8 cellular contexts compared by ENCODE assay signal in the genomic region with DNA sequence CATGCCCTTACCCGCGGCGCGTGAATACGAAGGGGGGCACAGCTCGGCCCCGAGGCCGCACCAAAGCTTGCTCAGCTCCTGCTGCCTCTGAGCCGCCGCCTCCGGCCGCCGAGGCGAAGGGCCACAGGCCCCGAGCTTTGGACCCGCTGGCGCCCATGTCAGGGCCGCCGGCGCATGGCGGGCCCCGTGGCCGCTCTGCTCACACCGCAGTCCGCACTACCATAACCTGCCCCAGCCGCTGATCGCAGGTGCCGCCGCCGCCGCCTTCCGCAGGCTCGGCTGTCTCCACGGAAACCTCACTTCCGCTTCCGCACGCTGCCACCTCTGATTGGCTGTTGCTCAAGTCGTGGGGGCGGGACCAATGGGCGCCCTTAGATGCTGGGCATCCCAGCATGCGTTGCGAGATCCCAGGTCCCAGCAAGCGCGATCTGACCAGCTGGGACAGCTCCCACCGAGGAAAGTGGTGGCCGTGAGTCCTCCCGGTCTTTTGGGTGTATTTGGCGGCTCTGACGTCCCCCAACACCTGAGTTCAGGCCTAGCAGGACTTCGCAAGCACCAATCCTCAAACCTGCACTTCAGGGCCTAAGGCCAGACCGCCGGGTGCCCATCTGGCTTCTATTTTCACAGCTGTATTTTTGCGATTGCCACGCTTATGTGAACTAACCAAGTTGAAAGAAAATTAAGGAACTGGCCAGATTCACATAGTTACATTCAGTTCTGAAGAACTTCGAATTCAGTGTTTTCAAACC. TPM values are rescaled to one million over a fixed set of nuclear protein-coding genes. Genes with fewer than 3 reads are reported as not detected.
DNase-seq lines count a peak whose midpoint lies in the region; TF ChIP-seq lines count a peak whose summit lies in the region.

A gene with protein sequence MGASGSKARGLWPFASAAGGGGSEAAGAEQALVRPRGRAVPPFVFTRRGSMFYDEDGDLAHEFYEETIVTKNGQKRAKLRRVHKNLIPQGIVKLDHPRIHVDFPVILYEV (minus strand): TSS at position 281 of the 749 bp plus-strand sequence. CDS start 124 bp downstream, at position 157.

- H3K27me3 Mint-ChIP-seq in neural progenitor cell (ENCODE audit: insufficient read depth, low read depth) = peaks cover 6% of the 10 kb centered on the region

- H3K27ac ChIP-seq in neural progenitor cell = no peak within 1 kb of the TSS

- H3K4me3 ChIP-seq in H7 (ENCODE audit: insufficient read depth, low read depth, low read length) (peak within 1 kb of the TSS; percentile 99), fibroblast of villous mesenchyme (ENCODE audit: low read depth, low read length) (peak within 1 kb of the TSS; percentile 87), neural progenitor cell (peak within 1 kb of the TSS; percentile 82)

- H3K9me3 ChIP-seq in neural progenitor cell (ENCODE audit: low read depth) = no peaks in the 10 kb centered on the region

- peaks cover 10% of the 10 kb centered on the region for H3K4me1 ChIP-seq in neural progenitor cell

- H3F3A ChIP-seq in neural progenitor cell (ENCODE audit: low read depth) = peaks cover 32% of the 10 kb centered on the region

- peak within 1 kb of the TSS; percentile 3 for H2AFZ ChIP-seq in neural progenitor cell (replicated peaks)

- H4K20me1 ChIP-seq in neural progenitor cell (ENCODE audit: low read depth) = peaks cover 15% of the 10 kb centered on the region

- H3K4me3 Mint-ChIP-seq in neural progenitor cell = peak within 1 kb of the TSS; percentile 95

- no peak for TF ChIP-seq CTCF in fibroblast of villous mesenchyme (IDR thresholded peaks at IDR 0.05; ENCODE audit: insufficient read depth, low read depth, low read length)
- TF ChIP-seq CTCF in neural progenitor cell (IDR thresholded peaks at IDR 0.05) = no peak

- H3K36me3 Mint-ChIP-seq in neural progenitor cell = peaks cover 2% of the 10 kb centered on the region

- H3K4me2 ChIP-seq in neural progenitor cell = peak within 1 kb of the TSS; percentile 96

- peaks cover 26% of the 10 kb centered on the region for H3K4me1 Mint-ChIP-seq in neural progenitor cell

- H3K27ac Mint-ChIP-seq in neural progenitor cell = peak within 1 kb of the TSS; percentile 50

- H3K27me3 ChIP-seq in H7 (ENCODE audit: control insufficient read depth, insufficient read depth, low read length) (no peaks in the 10 kb centered on the region), neural progenitor cell (no peaks in the 10 kb centered on the region)

- DNase-seq in ELF-1 (ENCODE audit: low read depth, low spot score) (peak; percentile 97), H7 (peak; percentile 99), M059J (ENCODE audit: low read depth) (peak; percentile 94), SIG-M5 (lab: John Stamatoyannopoulos, UW) (peak; percentile 82), activated gamma-delta T cell (lab: John Stamatoyannopoulos, UW) (peak; percentile 78), fibroblast of villous mesenchyme (ENCODE audit: low read depth) (peak; percentile 97), neural progenitor cell (ENCODE audit: low spot score) (peak; percentile 99), stromal cell of bone marrow (ENCODE audit: low read depth) (peak; percentile 94)

- H3K9ac ChIP-seq in neural progenitor cell = peak within 1 kb of the TSS; percentile 78

- peaks cover 19% of the 10 kb centered on the region for H3K79me2 ChIP-seq in neural progenitor cell (ENCODE audit: low read depth)

- peaks cover 26% of the 10 kb centered on the region for H3K36me3 ChIP-seq in H7 (replicated peaks; ENCODE audit: control insufficient read depth, insufficient read depth, low read length)
- no peaks in the 10 kb centered on the region for H3K36me3 ChIP-seq in neural progenitor cell

- no peaks in the 10 kb centered on the region for H3K9me3 Mint-ChIP-seq in neural progenitor cell

RNA-seq across cellular contexts. Expression of the gene that starts here (rescaled TPM):
- 36.3 and 42.1 TPM in 2 replicates for total RNA-seq in H7 (2014; rRNA removed; shearing (Covaris generic))
- 23.7 and 25.4 TPM in 2 replicates for total RNA-seq in M059J (2014; rRNA removed; shearing (Covaris generic))
- 17.7 and 22.0 TPM in 2 replicates for total RNA-seq in fibroblast of villous mesenchyme
- 14.9 and 36.1 TPM in 2 replicates for total RNA-seq in neural progenitor cell (ENCODE audit: low replicate concordance)
